In the genomic region with DNA sequence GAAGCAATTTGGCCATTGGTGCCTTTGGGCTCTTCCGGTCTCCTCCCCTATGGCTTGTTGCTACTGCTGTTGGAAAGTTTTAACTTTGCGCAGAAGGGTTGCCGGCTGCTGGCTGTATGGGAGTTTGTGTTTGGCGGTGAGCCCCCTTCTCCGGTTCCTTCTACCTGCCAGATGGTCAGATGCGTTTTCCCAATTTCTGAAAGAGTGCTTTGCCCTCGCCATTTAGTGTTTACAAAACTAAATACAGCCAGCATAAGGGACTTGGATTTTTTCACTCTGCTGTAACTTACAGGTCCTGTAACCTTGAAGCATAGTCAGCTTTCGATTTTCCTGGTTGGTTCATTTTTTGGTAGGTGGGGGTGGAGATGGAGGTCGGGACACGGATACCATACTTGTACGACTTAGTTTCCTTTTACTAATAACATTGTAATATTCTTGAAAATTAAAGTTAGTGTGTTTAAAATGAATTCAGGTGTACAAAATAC, we compare ENCODE assay signal across 8 cellular contexts. TPM values are rescaled to one million over a fixed set of nuclear protein-coding genes. Genes with fewer than 3 reads are reported as not detected.
DNase-seq lines count a peak whose midpoint lies in the region; ATAC-seq, FAIRE-seq and TF ChIP-seq lines count a peak whose summit lies in the region.

No MANE protein-coding gene starts in this region.

- ATAC-seq in stimulated activated effector memory CD8-positive, alpha-beta T cell treated with anti-CD3 and anti-CD28 coated beads, Interleukin-12 subunit alpha, Interleukin-12 subunit beta, amount 100 ng/mL, for 72 hours, result peak; percentile 80

- H3K4me3 ChIP-seq in ascending aorta (peak overlapping the region; percentile 60 to 83), iPS-20b (ENCODE audit: low read length) (peak overlapping the region; percentile 82)

- intact Hi-C loops in ascending aorta (cut with DNase I), result loop anchor here (1.0 to 10.0 kb wide), 7 partner anchors 19 to 817 kb away; a partner anchor contains a TSS

- H3K27me3 ChIP-seq in ascending aorta, result no peaks in the 10 kb centered on the region
- H3K27me3 ChIP-seq in iPS-20b (ENCODE audit: insufficient read depth, low read length), result no peaks in the 10 kb centered on the region

- H3K9me3 ChIP-seq in KOPT-K1 (ENCODE audit: insufficient read depth, low read length, poor library complexity, severe bottlenecking), result no peaks in the 10 kb centered on the region
- no peaks in the 10 kb centered on the region for H3K9me3 ChIP-seq in ascending aorta
- no peaks in the 10 kb centered on the region for H3K9me3 ChIP-seq in iPS-20b (ENCODE audit: insufficient read depth, low read depth, low read length)

- DNase-seq in NCI-H146 treated with DMSO at 0.1 percent for 48 hours (lab: John Stamatoyannopoulos, UW; ENCODE audit: unreplicated experiment) (peak; percentile 12), NCI-H146 (lab: John Stamatoyannopoulos, UW) (no peak), H54 (ENCODE audit: insufficient read length, low spot score) (peak; percentile 69), ascending aorta (ENCODE audit: low spot score in 2 of 2) (peak in 1 of 2 donors; percentile 92)
- DNase-seq in stimulated activated effector memory CD8-positive, alpha-beta T cell treated with anti-CD3 and anti-CD28 coated beads, Interleukin-12 subunit alpha, Interleukin-12 subunit beta, amount 100 ng/mL, for 72 hours (ENCODE audit: low spot score in 2 of 2), result no peak
- DNase-seq in activated CD4-positive, CD25-positive, alpha-beta regulatory T cell (lab: John Stamatoyannopoulos, UW), result no peak

- peaks cover 34% of the 10 kb centered on the region for H3K36me3 Mint-ChIP-seq in stimulated activated effector memory CD8-positive, alpha-beta T cell treated with anti-CD3 and anti-CD28 coated beads, Interleukin-12 subunit alpha, Interleukin-12 subunit beta, amount 100 ng/mL, for 72 hours

- peak overlapping the region; percentile 100 for H3K27ac Mint-ChIP-seq in stimulated activated effector memory CD8-positive, alpha-beta T cell treated with anti-CD3 and anti-CD28 coated beads, Interleukin-12 subunit alpha, Interleukin-12 subunit beta, amount 100 ng/mL, for 72 hours

- H3K36me3 ChIP-seq in KOPT-K1 (ENCODE audit: insufficient read depth, low read length) (no peaks in the 10 kb centered on the region), ascending aorta (no peaks in the 10 kb centered on the region), iPS-20b (ENCODE audit: insufficient read depth, low read depth, low read length) (no peaks in the 10 kb centered on the region)

- peak overlapping the region; percentile 97 for H3K4me3 Mint-ChIP-seq in stimulated activated effector memory CD8-positive, alpha-beta T cell treated with anti-CD3 and anti-CD28 coated beads, Interleukin-12 subunit alpha, Interleukin-12 subunit beta, amount 100 ng/mL, for 72 hours

- H3K9ac ChIP-seq in iPS-20b (ENCODE audit: low read depth, low read length), result peak overlapping the region; percentile 83

- H3K9me3 Mint-ChIP-seq in stimulated activated effector memory CD8-positive, alpha-beta T cell treated with anti-CD3 and anti-CD28 coated beads, Interleukin-12 subunit alpha, Interleukin-12 subunit beta, amount 100 ng/mL, for 72 hours, result no peaks in the 10 kb centered on the region

- peak; percentile 45; the same call in 1 of the 2 replicates for TF ChIP-seq POLR2A in H54 (IDR thresholded peaks at IDR 0.05; ENCODE audit: low read depth, low read length)

- peak overlapping the region; percentile 85 for H3K27ac ChIP-seq in KOPT-K1 (ENCODE audit: low read depth, low read length, poor library complexity, severe bottlenecking)
- H3K27ac ChIP-seq in ascending aorta, result peak overlapping the region; percentile 96 to 99
- H3K27ac ChIP-seq in iPS-20b (ENCODE audit: low read length), result peak overlapping the region; percentile 1

- TF ChIP-seq CTCF in ascending aorta (IDR thresholded peaks at IDR 0.05), result no peak

- H3K4me1 ChIP-seq in ascending aorta (peaks cover 9 to 19% of the 10 kb centered on the region in 2 donors), iPS-20b (ENCODE audit: insufficient read depth, low read length) (peaks cover 8% of the 10 kb centered on the region)

- peaks cover 53% of the 10 kb centered on the region for H3K4me1 Mint-ChIP-seq in stimulated activated effector memory CD8-positive, alpha-beta T cell treated with anti-CD3 and anti-CD28 coated beads, Interleukin-12 subunit alpha, Interleukin-12 subunit beta, amount 100 ng/mL, for 72 hours

- FAIRE-seq in H54 (lab: Jason Lieb, UNC), result no peak

RNA-seq across cellular contexts. Expression of a gene that starts 0.6 kb away (rescaled TPM):
- 6.0 TPM for total RNA-seq in ascending aorta

RNA-seq across cellular contexts. Expression of a gene that starts 19.1 kb away (rescaled TPM):
- 88.6 TPM for total RNA-seq in ascending aorta

RNA-seq across cellular contexts. Expression of a gene that starts 45.7 kb away (rescaled TPM):
- 110 TPM for total RNA-seq in ascending aorta

RNA-seq across cellular contexts. Expression of a gene that starts 46.2 kb away (rescaled TPM):
- total RNA-seq in ascending aorta, result 72.7 TPM

Comparison
In these comparisons a context has a peak if more than half of its experiments do, and no peak if none do; other contexts are left out.
1. DNase-seq: peak in NCI-H146 treated with DMSO at 0.1 percent for 48 hours (single experiment) and H54 (single experiment); none in NCI-H146 (single experiment), stimulated activated effector memory CD8-positive, alpha-beta T cell treated with anti-CD3 and anti-CD28 coated beads, Interleukin-12 subunit alpha, Interleukin-12 subunit beta, amount 100 ng/mL, for 72 hours (0 of 2) and activated CD4-positive, CD25-positive, alpha-beta regulatory T cell (0 of 4).
2. H3K27ac ChIP-seq: peak in every context shown above with its lines; median percentile 98 in ascending aorta; 85 in KOPT-K1; 1 in iPS-20b.